ENCODE assay signal across 1 cellular context in the genomic region with DNA sequence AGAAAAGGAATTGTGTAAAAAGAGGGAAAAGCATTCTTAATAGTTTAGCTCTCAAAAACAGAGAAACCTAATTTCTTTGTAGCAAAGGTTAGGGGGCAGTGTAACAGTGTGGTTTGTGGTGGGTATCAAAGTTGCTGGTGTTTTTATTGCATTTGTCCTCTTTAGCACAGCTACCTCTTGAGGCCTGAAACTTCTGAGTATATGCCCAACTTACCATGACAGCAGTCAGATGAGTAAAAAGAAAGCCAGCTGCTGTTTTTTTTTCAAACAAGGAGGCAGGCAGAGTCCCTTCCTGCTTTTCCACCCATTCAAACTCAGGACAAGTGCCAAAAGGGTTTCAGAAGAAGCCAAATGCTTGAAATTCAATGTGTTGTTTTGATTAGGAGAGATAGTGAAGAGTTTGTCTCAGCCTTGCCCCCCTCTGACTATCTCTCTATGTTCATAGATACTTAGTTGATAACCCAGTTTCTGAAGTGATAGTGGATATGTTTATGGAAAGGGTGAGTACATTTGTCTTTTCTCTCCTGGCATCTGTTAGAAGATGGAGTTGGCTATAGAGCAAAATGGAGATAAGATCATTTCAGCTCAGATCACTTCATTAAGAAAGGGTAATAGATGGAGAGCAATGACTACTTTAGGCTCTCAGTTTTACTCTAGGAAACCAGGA.
TF ChIP-seq lines count a peak whose summit lies in the region.

No MANE protein-coding gene starts in this region.

TF ChIP-seq in SK-N-SH treated with all-trans-retinoic acid at 6 μM for 48 hours, 23 proteins besides CTCF, POLR2A, EP300 and RAD21 (continued from another document):
- TF ChIP-seq CREB5 (CRISPR knock-in tag; IDR thresholded peaks at IDR 0.05; ENCODE audit: low read depth) (no peak), TOX (CRISPR knock-in tag; IDR thresholded peaks at IDR 0.05; ENCODE audit: borderline replicate concordance) (no peak)
